Comparison of ENCODE assay signal across 21 cellular contexts in the genomic region with DNA sequence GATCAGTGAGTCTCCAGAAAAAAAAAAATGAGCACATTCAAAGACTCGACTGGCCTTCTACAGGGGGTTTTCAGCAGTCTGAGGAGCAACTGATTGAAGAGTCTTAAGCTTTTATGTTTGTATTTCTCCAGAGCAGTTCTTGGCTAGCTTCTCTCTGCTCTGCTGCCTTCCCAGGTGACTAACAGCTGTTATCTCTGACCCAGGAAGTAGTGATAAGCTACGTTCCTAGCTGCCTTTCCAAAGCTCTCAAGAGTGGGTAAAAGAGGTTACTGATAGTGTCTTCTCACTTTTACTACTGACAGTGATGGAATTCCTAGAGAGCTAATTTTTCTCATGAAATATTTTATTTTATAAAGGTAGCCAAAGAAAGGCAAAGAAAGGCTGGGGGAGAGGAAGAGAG.
DNase-seq lines count a peak whose midpoint lies in the region; ATAC-seq, FAIRE-seq and TF ChIP-seq lines count a peak whose summit lies in the region.
"Had no signal": no experiment of that assay in that cellular context is flagged by ENCODE, and none has a peak within 500 bp of the region (broad histone marks: within the 10 kb centered on the region; RNA-seq: fewer than 3 reads in every experiment).

No MANE protein-coding gene starts in this region.

- peak; percentile 38 for DNase-seq in DMS79 treated with DMSO at 0.1 percent for 48 hours (lab: John Stamatoyannopoulos, UW)
- DNase-seq in DMS79 (lab: John Stamatoyannopoulos, UW): no peak
- DNase-seq in fibroblast of the aortic adventitia (ENCODE audit: low read depth): peak; percentile 17
- DNase-seq in small intestine: peak; percentile 52
- no peak for DNase-seq in SKM-1 treated with dmso at 0.1 percent for 144 hours (lab: John Stamatoyannopoulos, UW; ENCODE audit: unreplicated experiment)
- DNase-seq: 8988T; activated CD4-positive, CD25-positive, alpha-beta regulatory T cell treated with anti-CD3 and anti-CD28 coated beads, Interleukin-2, amount 50 U/mL, for 72 hours; colonic mucosa; heart right ventricle; islet precursor cell; mammary epithelial cell; NCI-H2029; NCI-H446; RPMI8226; stimulated activated CD4-positive, alpha-beta T cell treated with anti-CD3 and anti-CD28 coated beads, Interleukin-4, amount 100 ng/mL, for 24 hours had no signal

- no peaks in the 10 kb centered on the region for H3K27me3 Mint-ChIP-seq in IgD-negative memory B cell
- H3K27me3 Mint-ChIP-seq: naive thymus-derived CD4-positive, alpha-beta T cell had no signal

- H3K4me1 Mint-ChIP-seq in IgD-negative memory B cell: peaks cover 23 to 30% (median 28%) of the 10 kb centered on the region in 3 donors

- H3K27ac ChIP-seq in small intestine (ENCODE audit: low read depth in 1 of 2, low read length in 1 of 2): no peak overlapping the region
- H3K27ac ChIP-seq: colonic mucosa, heart right ventricle had no signal

- no peaks in the 10 kb centered on the region for H3K36me3 ChIP-seq in small intestine (ENCODE audit: control insufficient read depth in 2 of 2, insufficient read depth in 2 of 2, low read length in 2 of 2)
- H3K36me3 ChIP-seq: colonic mucosa, heart right ventricle had no signal

- WGBS in small intestine, 3 donors: 7 to 37% (median 20%) methylated on average over 2 of the region's 2 CpGs

- H3K27me3 ChIP-seq in small intestine (ENCODE audit: control insufficient read depth in 2 of 2, insufficient read depth in 2 of 2, low read length in 2 of 2): no peaks in the 10 kb centered on the region
- H3K27me3 ChIP-seq: colonic mucosa had no signal

- H3K4me3 Mint-ChIP-seq in IgD-negative memory B cell: peak overlapping the region in 1 of 4 donors; percentile 39
- H3K4me3 Mint-ChIP-seq: activated T-helper 1 cell treated with anti-CD3 and anti-CD28 coated beads, Interleukin-12 subunit alpha, Interleukin-12 subunit beta, Interleukin-2, Interleukin-4 antibody, amounts not matched to agents 30 ng/mL and 10 ng/mL and 1 ng/mL, durations not matched to agents 14 hours and 24 hours and 36 hours; naive thymus-derived CD4-positive, alpha-beta T cell had no signal

- no peaks in the 10 kb centered on the region for H3K9me3 Mint-ChIP-seq in IgD-negative memory B cell
- H3K9me3 Mint-ChIP-seq: activated naive CD4-positive, alpha-beta T cell treated with anti-CD3 and anti-CD28 coated beads, Interleukin-2, amount 50 U/mL, for 72 hours; activated T-helper 1 cell treated with anti-CD3 and anti-CD28 coated beads, Interleukin-12 subunit alpha, Interleukin-12 subunit beta, Interleukin-2, Interleukin-4 antibody, amounts not matched to agents 30 ng/mL and 10 ng/mL and 1 ng/mL, durations not matched to agents 14 hours and 24 hours and 36 hours; naive thymus-derived CD4-positive, alpha-beta T cell had no signal

- H3K4me1 ChIP-seq in small intestine (ENCODE audit: control insufficient read depth in 2 of 2, insufficient read depth in 1 of 2, low read depth in 1 of 2, low read length in 1 of 2): no peaks in the 10 kb centered on the region
- H3K4me1 ChIP-seq: colonic mucosa had no signal

- FAIRE-seq in small intestine (lab: Jason Lieb, UNC): no peak

- H3K9me3 ChIP-seq in small intestine (ENCODE audit: control insufficient read depth, low read depth): no peaks in the 10 kb centered on the region
- H3K9me3 ChIP-seq: colonic mucosa, heart right ventricle had no signal

- H3K4me3 ChIP-seq in fibroblast of the aortic adventitia (ENCODE audit: low read depth, low read length): no peak overlapping the region
- no peak overlapping the region for H3K4me3 ChIP-seq in small intestine (ENCODE audit: low read depth in 1 of 2, low read length in 2 of 2)
- H3K4me3 ChIP-seq: colonic mucosa, heart right ventricle had no signal

- peak overlapping the region in 2 of 3 donors; percentile 55 to 84 for H3K27ac Mint-ChIP-seq in IgD-negative memory B cell
- H3K27ac Mint-ChIP-seq: activated naive CD4-positive, alpha-beta T cell treated with anti-CD3 and anti-CD28 coated beads, Interleukin-2, amount 50 U/mL, for 72 hours; activated T-helper 1 cell treated with anti-CD3 and anti-CD28 coated beads, Interleukin-12 subunit alpha, Interleukin-12 subunit beta, Interleukin-2, Interleukin-4 antibody, amounts not matched to agents 30 ng/mL and 10 ng/mL and 1 ng/mL, durations not matched to agents 14 hours and 24 hours and 36 hours; naive thymus-derived CD4-positive, alpha-beta T cell had no signal

- ATAC-seq in HG02981 (IDR thresholded peaks at IDR 0.05; ENCODE audit: unreplicated experiment) (no peak), GM18502 (IDR thresholded peaks at IDR 0.05; ENCODE audit: poor library complexity, unreplicated experiment) (no peak)
- ATAC-seq: activated naive CD4-positive, alpha-beta T cell treated with anti-CD3 and anti-CD28 coated beads, Interleukin-2, amount 50 U/mL, for 72 hours; naive thymus-derived CD4-positive, alpha-beta T cell had no signal

- TF ChIP-seq CTCF in fibroblast of the aortic adventitia (IDR thresholded peaks at IDR 0.05; ENCODE audit: insufficient read depth, low read length): no peak

- no peaks in the 10 kb centered on the region for H3K36me3 Mint-ChIP-seq in IgD-negative memory B cell
- H3K36me3 Mint-ChIP-seq: naive thymus-derived CD4-positive, alpha-beta T cell had no signal

Comparison
In these comparisons a context has a peak if more than half of its experiments do, and no peak if none do; other contexts are left out.
1. DNase-seq: peak in DMS79 treated with DMSO at 0.1 percent for 48 hours (single experiment), fibroblast of the aortic adventitia (single experiment) and small intestine (single experiment); none in DMS79 (single experiment) and SKM-1 treated with dmso at 0.1 percent for 144 hours (single experiment).